ENCODE assay signal across 10 cellular contexts in genomic region chr16:54633943-54634362, GRCh38.
DNase-seq lines count a peak whose midpoint lies in the region; ATAC-seq and TF ChIP-seq lines count a peak whose summit lies in the region.
"Had no signal": no experiment of that assay in that cellular context is flagged by ENCODE, and none has a peak within 500 bp of the region (broad histone marks: within the 10 kb centered on the region; RNA-seq: fewer than 3 reads in every experiment).

No MANE protein-coding gene starts in this region.

- no peaks in the 10 kb centered on the region for H3K36me3 Mint-ChIP-seq in stimulated activated memory B cell treated with anti-CD40 and anti-IgM and Interleukin-4, amounts not matched to agents 10 μg/mL and 1 μg/mL and 100 μg/mL, for 72 hours

- no peak for DNase-seq in left ventricle myocardium inferior
- no peak for DNase-seq in Right ventricle myocardium superior
- DNase-seq in SHP77 treated with DMSO at 0.1 percent for 48 hours (lab: John Stamatoyannopoulos, UW): peak; percentile 5
- peak; percentile 39 for DNase-seq in iPS DF 6.9 (ENCODE audit: low read depth, low spot score)
- DNase-seq in GM20000 (ENCODE audit: low spot score): no peak
- DNase-seq: DMS79 had no signal

- H3K36me3 ChIP-seq in left ventricle myocardium inferior (no peaks in the 10 kb centered on the region), iPS DF 6.9 (ENCODE audit: control insufficient read depth, insufficient read depth, low read length) (no peaks in the 10 kb centered on the region)

- H3K27ac ChIP-seq in left ventricle myocardium inferior (replicated peaks) (no peak overlapping the region), iPS DF 6.9 (ENCODE audit: low read length) (no peak overlapping the region)

- no peaks in the 10 kb centered on the region for H3K4me1 Mint-ChIP-seq in stimulated activated memory B cell treated with anti-CD40 and anti-IgM and Interleukin-4, amounts not matched to agents 10 μg/mL and 1 μg/mL and 100 μg/mL, for 72 hours

- intact Hi-C loops in left ventricle myocardium inferior (cut with micrococcal nuclease): no loop called here
- intact Hi-C loops in Right ventricle myocardium superior (cut with DNase I): no loop called here

- ATAC-seq in Right ventricle myocardium superior (ENCODE audit: poor library complexity) (no peak), HG02763 (IDR thresholded peaks at IDR 0.05; ENCODE audit: unreplicated experiment) (no peak), GM21825 (IDR thresholded peaks at IDR 0.05; ENCODE audit: unreplicated experiment) (no peak)
- no peak for ATAC-seq in stimulated activated memory B cell treated with anti-CD40 and anti-IgM and Interleukin-4, amounts not matched to agents 10 μg/mL and 1 μg/mL and 100 μg/mL, for 72 hours

- no peaks in the 10 kb centered on the region for H3K9me3 ChIP-seq in left ventricle myocardium inferior (replicated peaks)
- H3K9me3 ChIP-seq in iPS DF 6.9 (ENCODE audit: control insufficient read depth, insufficient read depth, low read length): no peaks in the 10 kb centered on the region

- H3K27ac Mint-ChIP-seq in stimulated activated memory B cell treated with anti-CD40 and anti-IgM and Interleukin-4, amounts not matched to agents 10 μg/mL and 1 μg/mL and 100 μg/mL, for 72 hours: no peak overlapping the region
- H3K27ac Mint-ChIP-seq: dendritic cell treated with granulocyte-macrophage colony-stimulating factor and Interleukin-4, amounts not matched to agents 40 ng/mL and 50 ng/mL, for 4 days had no signal

- H3K27me3 Mint-ChIP-seq in stimulated activated memory B cell treated with anti-CD40 and anti-IgM and Interleukin-4, amounts not matched to agents 10 μg/mL and 1 μg/mL and 100 μg/mL, for 72 hours: no peaks in the 10 kb centered on the region

- peaks cover 5% of the 10 kb centered on the region for H3K9me3 Mint-ChIP-seq in stimulated activated memory B cell treated with anti-CD40 and anti-IgM and Interleukin-4, amounts not matched to agents 10 μg/mL and 1 μg/mL and 100 μg/mL, for 72 hours
- H3K9me3 Mint-ChIP-seq: dendritic cell treated with granulocyte-macrophage colony-stimulating factor and Interleukin-4, amounts not matched to agents 40 ng/mL and 50 ng/mL, for 4 days had no signal

- TF ChIP-seq CTCF in left ventricle myocardium inferior (IDR thresholded peaks at IDR 0.05; ENCODE audit: borderline replicate concordance): peak; percentile 58
- TF ChIP-seq CTCF in GM20000 (IDR thresholded peaks at IDR 0.05; ENCODE audit: extremely low read depth, missing control alignments): no peak

- H3K4me1 ChIP-seq in left ventricle myocardium inferior: no peaks in the 10 kb centered on the region
- H3K4me1 ChIP-seq in iPS DF 6.9 (ENCODE audit: control insufficient read depth, insufficient read depth, low read length): no peaks in the 10 kb centered on the region

- no peak overlapping the region for H3K4me3 ChIP-seq in left ventricle myocardium inferior
- H3K4me3 ChIP-seq in iPS DF 6.9 (ENCODE audit: low read length): no peak overlapping the region

- no CpG with 5 or more reads among the region's 6 CpGs for WGBS in iPS DF 6.9 (ENCODE audit: insufficient coverage, insufficient read length)

- H3K4me3 Mint-ChIP-seq in stimulated activated memory B cell treated with anti-CD40 and anti-IgM and Interleukin-4, amounts not matched to agents 10 μg/mL and 1 μg/mL and 100 μg/mL, for 72 hours: no peak overlapping the region
- H3K4me3 Mint-ChIP-seq: dendritic cell treated with granulocyte-macrophage colony-stimulating factor and Interleukin-4, amounts not matched to agents 40 ng/mL and 50 ng/mL, for 4 days had no signal

- H3K27me3 ChIP-seq in left ventricle myocardium inferior (ENCODE audit: low read depth): no peaks in the 10 kb centered on the region
- H3K27me3 ChIP-seq in iPS DF 6.9 (ENCODE audit: control insufficient read depth, insufficient read depth, low read length): no peaks in the 10 kb centered on the region

Comparison
In these comparisons a context has a peak if more than half of its experiments do, and no peak if none do; other contexts are left out.
1. DNase-seq: peak in SHP77 treated with DMSO at 0.1 percent for 48 hours (single experiment) and iPS DF 6.9 (single experiment); none in left ventricle myocardium inferior (single experiment), Right ventricle myocardium superior (single experiment) and GM20000 (single experiment).